1 cellular context compared by ENCODE assay signal in the genomic region with DNA sequence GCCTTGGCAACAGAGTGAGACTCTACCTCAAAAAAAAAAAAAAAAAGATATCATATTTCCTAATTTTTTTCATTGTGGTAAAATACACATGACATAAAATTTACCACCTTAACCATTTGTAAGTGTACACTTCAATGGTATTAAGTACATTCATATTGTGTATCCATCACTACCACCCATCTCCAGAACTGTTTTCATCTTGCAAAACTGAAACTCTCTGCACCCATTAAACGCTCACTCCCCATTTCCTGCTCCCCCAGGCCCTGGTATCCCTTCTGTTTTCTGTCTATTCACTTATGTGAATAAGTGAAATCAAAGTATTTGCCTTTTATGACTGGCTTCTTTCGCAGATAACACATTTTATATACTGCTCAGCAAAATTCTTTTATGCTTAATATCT.
TF ChIP-seq lines count a peak whose summit lies in the region.

No MANE protein-coding gene starts in this region.

TF ChIP-seq in GM23338, 12 proteins besides CTCF, POLR2A, EP300 and RAD21 (continued from another document):
- TF ChIP-seq, protein P1, sequence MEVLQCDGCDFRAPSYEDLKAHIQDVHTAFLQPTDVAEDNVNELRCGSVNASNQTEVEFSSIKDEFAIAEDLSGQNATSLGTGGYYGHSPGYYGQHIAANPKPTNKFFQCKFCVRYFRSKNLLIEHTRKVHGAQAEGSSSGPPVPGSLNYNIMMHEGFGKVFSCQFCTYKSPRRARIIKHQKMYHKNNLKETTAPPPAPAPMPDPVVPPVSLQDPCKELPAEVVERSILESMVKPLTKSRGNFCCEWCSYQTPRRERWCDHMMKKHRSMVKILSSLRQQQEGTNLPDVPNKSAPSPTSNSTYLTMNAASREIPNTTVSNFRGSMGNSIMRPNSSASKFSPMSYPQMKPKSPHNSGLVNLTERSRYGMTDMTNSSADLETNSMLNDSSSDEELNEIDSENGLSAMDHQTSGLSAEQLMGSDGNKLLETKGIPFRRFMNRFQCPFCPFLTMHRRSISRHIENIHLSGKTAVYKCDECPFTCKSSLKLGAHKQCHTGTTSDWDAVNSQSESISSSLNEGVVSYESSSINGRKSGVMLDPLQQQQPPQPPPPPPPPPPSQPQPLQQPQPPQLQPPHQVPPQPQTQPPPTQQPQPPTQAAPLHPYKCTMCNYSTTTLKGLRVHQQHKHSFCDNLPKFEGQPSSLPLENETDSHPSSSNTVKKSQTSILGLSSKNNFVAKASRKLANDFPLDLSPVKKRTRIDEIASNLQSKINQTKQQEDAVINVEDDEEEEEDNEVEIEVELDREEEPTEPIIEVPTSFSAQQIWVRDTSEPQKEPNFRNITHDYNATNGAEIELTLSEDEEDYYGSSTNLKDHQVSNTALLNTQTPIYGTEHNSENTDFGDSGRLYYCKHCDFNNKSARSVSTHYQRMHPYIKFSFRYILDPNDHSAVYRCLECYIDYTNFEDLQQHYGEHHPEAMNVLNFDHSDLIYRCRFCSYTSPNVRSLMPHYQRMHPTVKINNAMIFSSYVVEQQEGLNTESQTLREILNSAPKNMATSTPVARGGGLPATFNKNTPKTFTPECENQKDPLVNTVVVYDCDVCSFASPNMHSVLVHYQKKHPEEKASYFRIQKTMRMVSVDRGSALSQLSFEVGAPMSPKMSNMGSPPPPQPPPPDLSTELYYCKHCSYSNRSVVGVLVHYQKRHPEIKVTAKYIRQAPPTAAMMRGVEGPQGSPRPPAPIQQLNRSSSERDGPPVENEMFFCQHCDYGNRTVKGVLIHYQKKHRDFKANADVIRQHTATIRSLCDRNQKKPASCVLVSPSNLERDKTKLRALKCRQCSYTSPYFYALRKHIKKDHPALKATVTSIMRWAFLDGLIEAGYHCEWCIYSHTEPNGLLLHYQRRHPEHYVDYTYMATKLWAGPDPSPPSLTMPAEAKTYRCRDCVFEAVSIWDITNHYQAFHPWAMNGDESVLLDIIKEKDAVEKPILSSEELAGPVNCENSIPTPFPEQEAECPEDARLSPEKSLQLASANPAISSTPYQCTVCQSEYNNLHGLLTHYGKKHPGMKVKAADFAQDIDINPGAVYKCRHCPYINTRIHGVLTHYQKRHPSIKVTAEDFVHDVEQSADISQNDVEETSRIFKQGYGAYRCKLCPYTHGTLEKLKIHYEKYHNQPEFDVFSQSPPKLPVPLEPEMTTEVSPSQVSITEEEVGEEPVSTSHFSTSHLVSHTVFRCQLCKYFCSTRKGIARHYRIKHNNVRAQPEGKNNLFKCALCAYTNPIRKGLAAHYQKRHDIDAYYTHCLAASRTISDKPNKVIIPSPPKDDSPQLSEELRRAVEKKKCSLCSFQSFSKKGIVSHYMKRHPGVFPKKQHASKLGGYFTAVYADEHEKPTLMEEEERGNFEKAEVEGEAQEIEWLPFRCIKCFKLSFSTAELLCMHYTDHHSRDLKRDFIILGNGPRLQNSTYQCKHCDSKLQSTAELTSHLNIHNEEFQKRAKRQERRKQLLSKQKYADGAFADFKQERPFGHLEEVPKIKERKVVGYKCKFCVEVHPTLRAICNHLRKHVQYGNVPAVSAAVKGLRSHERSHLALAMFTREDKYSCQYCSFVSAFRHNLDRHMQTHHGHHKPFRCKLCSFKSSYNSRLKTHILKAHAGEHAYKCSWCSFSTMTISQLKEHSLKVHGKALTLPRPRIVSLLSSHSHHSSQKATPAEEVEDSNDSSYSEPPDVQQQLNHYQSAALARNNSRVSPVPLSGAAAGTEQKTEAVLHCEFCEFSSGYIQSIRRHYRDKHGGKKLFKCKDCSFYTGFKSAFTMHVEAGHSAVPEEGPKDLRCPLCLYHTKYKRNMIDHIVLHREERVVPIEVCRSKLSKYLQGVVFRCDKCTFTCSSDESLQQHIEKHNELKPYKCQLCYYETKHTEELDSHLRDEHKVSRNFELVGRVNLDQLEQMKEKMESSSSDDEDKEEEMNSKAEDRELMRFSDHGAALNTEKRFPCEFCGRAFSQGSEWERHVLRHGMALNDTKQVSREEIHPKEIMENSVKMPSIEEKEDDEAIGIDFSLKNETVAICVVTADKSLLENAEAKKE (CRISPR knock-in tag; IDR thresholded peaks at IDR 0.05): no peak
- no peak for TF ChIP-seq ZNF114 (CRISPR knock-in tag; IDR thresholded peaks at IDR 0.05)
- TF ChIP-seq EZH2phosphoT487 (IDR thresholded peaks at IDR 0.05; ENCODE audit: unreplicated experiment): no peak
- no peak for TF ChIP-seq CREB1 (CRISPR knock-in tag; IDR thresholded peaks at IDR 0.05; ENCODE audit: low read depth)
TF ChIP-seq in GM23338: peak in this region for 0.
